In genomic region chr5:58738336-58738735, GRCh38 we compare ENCODE assay signal across 26 cellular contexts.
"Had no signal": no experiment of that assay in that cellular context is flagged by ENCODE, and none has a peak within 500 bp of the region (broad histone marks: within the 10 kb centered on the region; RNA-seq: fewer than 3 reads in every experiment).

No MANE protein-coding gene starts in this region.

- FAIRE-seq: TTC549 had no signal

- H3K36me3 ChIP-seq: ascending aorta, cardiac muscle cell, MG63, SJCRH30 had no signal

- H3K27me3 ChIP-seq: ascending aorta, cardiac muscle cell, SJCRH30 had no signal

- H3K27ac ChIP-seq: ascending aorta, cardiac muscle cell, SJCRH30 had no signal

- DNase-seq: activated CD4-positive, alpha-beta T cell treated with anti-CD3 and anti-CD28 coated beads, Interleukin-2, amount 10 ng/mL, durations not matched to agents 24 days and 14 days; activated CD4-positive, alpha-beta T cell treated with anti-CD3 and anti-CD28 coated beads, Interleukin-2, amount 50 U/mL, for 4 hours; activated CD8-positive, alpha-beta T cell treated with anti-CD3 and anti-CD28 coated beads for 36 hours; activated effector memory CD4-positive, alpha-beta T cell treated with anti-CD3 and anti-CD28 coated beads, Interleukin-2, amount 50 U/mL, for 16 hours; activated naive CD4-positive, alpha-beta T cell; activated naive CD8-positive, alpha-beta T cell treated with anti-CD3 and anti-CD28 coated beads, Interleukin-2, amount 10 ng/mL, durations not matched to agents 7 days and 5 days; activated T-cell treated with anti-CD3 and anti-CD28 coated beads, Interleukin-2, amount 50 U/mL, for 1 hour; activated T-cell treated with anti-CD3 and anti-CD28 coated beads, Interleukin-2, amount 50 U/mL, for 72 hours; amygdala; Kasumi-1; KG1; MG63; NCI-H1048; NCI-H1105 treated with DMSO at 0.1 percent for 48 hours; NCI-H1436; NCI-H1694 treated with DMSO at 0.1 percent for 48 hours; NCI-H2029; NCI-H510A; NCI-H526; NCI-H748 treated with DMSO at 0.1 percent for 48 hours; SHP77; SJCRH30; SK-N-SH had no signal

- H3K4me3 ChIP-seq: ascending aorta, cardiac muscle cell, MG63, SJCRH30 had no signal

- H3K9me2 ChIP-seq: SK-N-SH had no signal

- H3K9ac ChIP-seq: SK-N-SH had no signal

- H3K4me1 ChIP-seq: ascending aorta, SJCRH30 had no signal

- H3K9me3 ChIP-seq: ascending aorta, MG63, SJCRH30, SK-N-SH had no signal

- H3K4me2 ChIP-seq: SK-N-SH had no signal
